36 cellular contexts compared by ENCODE assay signal in genomic region chr10:80318742-80319141, GRCh38. TPM values are rescaled to one million over a fixed set of nuclear protein-coding genes. Genes with fewer than 3 reads are reported as not detected.
"Had no signal": no experiment of that assay in that cellular context is flagged by ENCODE, and none has a peak within 500 bp of the region (broad histone marks: within the 10 kb centered on the region; RNA-seq: fewer than 3 reads in every experiment).

No MANE protein-coding gene starts in this region.

- ATAC-seq: activated CD4-positive, alpha-beta T cell treated with anti-CD3 and anti-CD28 coated beads for 36 hours; activated CD4-positive, CD25-positive, alpha-beta regulatory T cell treated with anti-CD3 and anti-CD28 coated beads, Interleukin-2, amount 50 U/mL, for 24 hours; activated CD8-positive, alpha-beta memory T cell treated with anti-CD3 and anti-CD28 coated beads, Interleukin-2, amount 10 ng/mL, durations not matched to agents 7 days and 5 days; activated CD8-positive, alpha-beta T cell treated with anti-CD3 and anti-CD28 coated beads, Interleukin-2, amount 10 ng/mL, durations not matched to agents 7 days and 5 days; activated naive CD8-positive, alpha-beta T cell treated with anti-CD3 and anti-CD28 coated beads, Interleukin-2, amount 50 U/mL, for 24 hours; WTC11 had no signal

- H3K9me3 ChIP-seq: ascending aorta had no signal

- DNase-seq: activated CD4-positive, alpha-beta memory T cell treated with anti-CD3 and anti-CD28 coated beads, Interleukin-2, amount 10 ng/mL, durations not matched to agents 7 days and 5 days; activated CD4-positive, alpha-beta T cell treated with anti-CD3 and anti-CD28 coated beads for 1 hour; activated CD4-positive, alpha-beta T cell treated with anti-CD3 and anti-CD28 coated beads for 36 hours; activated CD4-positive, alpha-beta T cell treated with anti-CD3 and anti-CD28 coated beads for 48 hours; activated CD4-positive, alpha-beta T cell treated with anti-CD3 and anti-CD28 coated beads, Interleukin-2, amount 10 ng/mL, durations not matched to agents 7 days and 5 days; activated CD4-positive, alpha-beta T cell treated with anti-CD3 and anti-CD28 coated beads, Interleukin-2, amount 50 U/mL, for 48 hours; activated CD4-positive, CD25-positive, alpha-beta regulatory T cell; activated CD8-positive, alpha-beta memory T cell treated with anti-CD3 and anti-CD28 coated beads for 24 hours; activated CD8-positive, alpha-beta memory T cell treated with anti-CD3 and anti-CD28 coated beads, Interleukin-2, amount 10 ng/mL, durations not matched to agents 7 days and 5 days; activated CD8-positive, alpha-beta memory T cell treated with anti-CD3 and anti-CD28 coated beads, Interleukin-2, amount 50 U/mL, for 48 hours; activated CD8-positive, alpha-beta T cell treated with anti-CD3 and anti-CD28 coated beads, Interleukin-2, amount 10 ng/mL, durations not matched to agents 7 days and 5 days; activated effector memory CD4-positive, alpha-beta T cell treated with Interleukin-2 at 50 U/mL for 16 hours; activated gamma-delta T cell; activated naive CD4-positive, alpha-beta T cell treated with anti-CD3 and anti-CD28 coated beads, Interleukin-2, amount 10 ng/mL, durations not matched to agents 7 days and 5 days; activated naive CD4-positive, alpha-beta T cell treated with Interleukin-2 at 50 U/mL for 16 hours; activated naive CD8-positive, alpha-beta T cell treated with anti-CD3 and anti-CD28 coated beads, Interleukin-2, amount 10 ng/mL, durations not matched to agents 7 days and 5 days; activated naive CD8-positive, alpha-beta T cell treated with anti-CD3 and anti-CD28 coated beads, Interleukin-2, amount 50 U/mL, for 24 hours; activated T-cell treated with anti-CD3 and anti-CD28 coated beads, Interleukin-2, amount 50 U/mL, for 24 hours; activated T-cell treated with anti-CD3 and anti-CD28 coated beads, Interleukin-2, amount 50 U/mL, for 48 hours; amygdala; anterior cingulate cortex; caudate nucleus; cerebellar nuclear complex; T-helper 1 cell; T-helper 2 cell; T-helper 9 cell; WERI-Rb-1 had no signal

- FAIRE-seq: bronchial epithelial cell, TTC549 had no signal

- H3K36me3 ChIP-seq: ascending aorta, cardiac muscle cell, WERI-Rb-1 had no signal

- H3K27ac ChIP-seq: ascending aorta, cardiac muscle cell, WERI-Rb-1 had no signal

- H3K4me3 ChIP-seq: ascending aorta, cardiac muscle cell had no signal

- H3K27me3 ChIP-seq: ascending aorta, cardiac muscle cell had no signal

- H3K4me1 ChIP-seq: ascending aorta had no signal

RNA-seq across cellular contexts. Expression of gene MAT1A, which starts 29.3 kb away (rescaled TPM):
- total RNA-seq: activated CD4-positive, alpha-beta memory T cell treated with anti-CD3 and anti-CD28 coated beads, Interleukin-2, amount 10 ng/mL, durations not matched to agents 7 days and 5 days; activated CD4-positive, alpha-beta T cell treated with anti-CD3 and anti-CD28 coated beads for 36 hours; activated CD4-positive, alpha-beta T cell treated with anti-CD3 and anti-CD28 coated beads, Interleukin-2, amount 10 ng/mL, durations not matched to agents 7 days and 5 days; activated CD8-positive, alpha-beta memory T cell treated with anti-CD3 and anti-CD28 coated beads, Interleukin-2, amount 10 ng/mL, durations not matched to agents 7 days and 5 days; activated CD8-positive, alpha-beta T cell treated with anti-CD3 and anti-CD28 coated beads, Interleukin-2, amount 10 ng/mL, durations not matched to agents 7 days and 5 days; activated naive CD8-positive, alpha-beta T cell treated with anti-CD3 and anti-CD28 coated beads, Interleukin-2, amount 10 ng/mL, durations not matched to agents 7 days and 5 days; activated T-helper 2 cell treated with anti-CD3 and anti-CD28 coated beads, Interferon-gamma antibody, Interleukin-2, Interleukin-4, amounts not matched to agents 10 μg/mL and 5 μg/mL and 100 μg/mL, durations not matched to agents 14 hours and 24 hours and 36 hours; bronchial epithelial cell; chondrocyte had no signal

RNA-seq across cellular contexts. Expression of gene DYDC1, which starts 37.8 kb away (rescaled TPM):
- total RNA-seq: activated CD4-positive, alpha-beta memory T cell treated with anti-CD3 and anti-CD28 coated beads, Interleukin-2, amount 10 ng/mL, durations not matched to agents 7 days and 5 days; activated CD4-positive, alpha-beta T cell treated with anti-CD3 and anti-CD28 coated beads for 36 hours; activated CD4-positive, alpha-beta T cell treated with anti-CD3 and anti-CD28 coated beads, Interleukin-2, amount 10 ng/mL, durations not matched to agents 7 days and 5 days; activated CD8-positive, alpha-beta memory T cell treated with anti-CD3 and anti-CD28 coated beads, Interleukin-2, amount 10 ng/mL, durations not matched to agents 7 days and 5 days; activated CD8-positive, alpha-beta T cell treated with anti-CD3 and anti-CD28 coated beads, Interleukin-2, amount 10 ng/mL, durations not matched to agents 7 days and 5 days; activated naive CD8-positive, alpha-beta T cell treated with anti-CD3 and anti-CD28 coated beads, Interleukin-2, amount 10 ng/mL, durations not matched to agents 7 days and 5 days; activated T-helper 2 cell treated with anti-CD3 and anti-CD28 coated beads, Interferon-gamma antibody, Interleukin-2, Interleukin-4, amounts not matched to agents 10 μg/mL and 5 μg/mL and 100 μg/mL, durations not matched to agents 14 hours and 24 hours and 36 hours; ascending aorta; bronchial epithelial cell; cardiac muscle cell; chondrocyte had no signal
- polyA plus RNA-seq: adipose tissue, cardiac muscle cell had no signal

RNA-seq across cellular contexts. Expression of gene DYDC2, which starts 37.8 kb away (rescaled TPM):
- total RNA-seq: activated CD4-positive, alpha-beta memory T cell treated with anti-CD3 and anti-CD28 coated beads, Interleukin-2, amount 10 ng/mL, durations not matched to agents 7 days and 5 days; activated CD4-positive, alpha-beta T cell treated with anti-CD3 and anti-CD28 coated beads, Interleukin-2, amount 10 ng/mL, durations not matched to agents 7 days and 5 days; activated CD8-positive, alpha-beta memory T cell treated with anti-CD3 and anti-CD28 coated beads, Interleukin-2, amount 10 ng/mL, durations not matched to agents 7 days and 5 days; activated CD8-positive, alpha-beta T cell treated with anti-CD3 and anti-CD28 coated beads, Interleukin-2, amount 10 ng/mL, durations not matched to agents 7 days and 5 days; activated naive CD8-positive, alpha-beta T cell treated with anti-CD3 and anti-CD28 coated beads, Interleukin-2, amount 10 ng/mL, durations not matched to agents 7 days and 5 days; activated T-helper 2 cell treated with anti-CD3 and anti-CD28 coated beads, Interferon-gamma antibody, Interleukin-2, Interleukin-4, amounts not matched to agents 10 μg/mL and 5 μg/mL and 100 μg/mL, durations not matched to agents 14 hours and 24 hours and 36 hours; ascending aorta; bronchial epithelial cell; cardiac muscle cell; chondrocyte had no signal
